In the genomic region with DNA sequence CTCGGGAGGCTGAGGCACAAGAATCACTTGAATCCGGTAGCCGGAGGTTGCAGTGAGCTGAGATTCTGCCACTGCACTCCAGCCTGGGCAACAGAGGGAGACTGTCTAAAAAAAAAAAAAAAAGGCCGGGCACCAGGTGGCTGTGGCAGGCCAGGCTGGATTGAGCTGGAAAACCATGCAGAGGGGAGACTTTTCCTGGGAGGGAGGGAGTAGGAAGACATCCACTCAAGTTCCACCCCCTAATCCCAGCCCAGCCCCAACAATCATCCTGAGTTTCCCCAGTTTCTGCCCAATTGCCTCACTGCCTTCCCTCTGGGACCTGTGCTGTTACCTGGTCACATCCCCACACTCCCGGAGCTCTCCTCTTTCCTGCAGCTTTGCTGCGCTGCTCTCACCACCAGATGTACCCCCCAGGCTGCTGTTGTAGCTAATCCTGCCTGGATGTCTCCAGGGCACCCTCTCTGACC, we compare ENCODE assay signal across 8 cellular contexts. TPM values are rescaled to one million over a fixed set of nuclear protein-coding genes. Genes with fewer than 3 reads are reported as not detected.
DNase-seq lines count a peak whose midpoint lies in the region; ATAC-seq and TF ChIP-seq lines count a peak whose summit lies in the region.

No MANE protein-coding gene starts in this region.

- H3K36me3 Mint-ChIP-seq in osteocyte (ENCODE audit: unreplicated experiment), result peaks cover 4% of the 10 kb centered on the region

- H3K4me1 Mint-ChIP-seq in osteocyte (ENCODE audit: unreplicated experiment), result peaks cover 7% of the 10 kb centered on the region

- TF ChIP-seq CTCF in osteocyte (IDR thresholded peaks at IDR 0.05), result no peak

- no peak overlapping the region for H3K4me3 Mint-ChIP-seq in osteocyte (ENCODE audit: unreplicated experiment)

- H3K27me3 Mint-ChIP-seq in osteocyte (ENCODE audit: unreplicated experiment), result no peaks in the 10 kb centered on the region

- no peaks in the 10 kb centered on the region for H3K9me3 Mint-ChIP-seq in osteocyte (ENCODE audit: unreplicated experiment)

- H3K27ac Mint-ChIP-seq in osteocyte (ENCODE audit: unreplicated experiment), result peak overlapping the region; percentile 13

- DNase-seq in D341Med (ENCODE audit: low spot score) (peak; percentile 44), NCI-H1105 (lab: John Stamatoyannopoulos, UW) (peak; percentile 19), SW480 (ENCODE audit: low spot score) (peak; percentile 41), osteocyte (ENCODE audit: extremely low spot score, unreplicated experiment) (no peak), cortex of kidney (lab: John Stamatoyannopoulos, UW) (no peak)
- no peak for DNase-seq in stimulated activated naive CD4-positive, alpha-beta T cell (lab: John Stamatoyannopoulos, UW)

- ATAC-seq in GM21390 (IDR thresholded peaks at IDR 0.05; ENCODE audit: unreplicated experiment) (no peak), HG03280 (IDR thresholded peaks at IDR 0.05; ENCODE audit: unreplicated experiment) (no peak)

RNA-seq across cellular contexts. Expression of gene TSPYL2, which starts 9.0 kb away (rescaled TPM):
- 19.5 and 26.2 TPM in 2 replicates for total RNA-seq in osteocyte

RNA-seq across cellular contexts. Expression of gene KANTR, which starts 20.8 kb away (rescaled TPM):
- 12.4 and 13.7 TPM in 2 replicates for total RNA-seq in osteocyte

RNA-seq across cellular contexts. Expression of gene GPR173, which starts 24.6 kb away (rescaled TPM):
- 12.6 and 17.3 TPM in 2 replicates for total RNA-seq in osteocyte

Comparison
In these comparisons a context has a peak if more than half of its experiments do, and no peak if none do; other contexts are left out.
1. DNase-seq: peak in D341Med (single experiment), NCI-H1105 (single experiment) and SW480 (single experiment); none in osteocyte (single experiment), stimulated activated naive CD4-positive, alpha-beta T cell (0 of 6) and cortex of kidney (single experiment).